ENCODE assay signal across 36 cellular contexts in genomic region chr2:6480514-6480913, GRCh38.
DNase-seq lines count a peak whose midpoint lies in the region; ATAC-seq, FAIRE-seq and TF ChIP-seq lines count a peak whose summit lies in the region.
"Had no signal": no experiment of that assay in that cellular context is flagged by ENCODE, and none has a peak within 500 bp of the region (broad histone marks: within the 10 kb centered on the region; RNA-seq: fewer than 3 reads in every experiment).

No MANE protein-coding gene starts in this region.

- TF ChIP-seq POLR2A in H1 (IDR thresholded peaks at IDR 0.05; ENCODE audit: control extremely low read depth in 1 of 2, low read depth in 2 of 2, low read length in 2 of 2) (no peak), gastroesophageal sphincter (IDR thresholded peaks at IDR 0.05) (no peak)

- H2BK12ac ChIP-seq in H1 (ENCODE audit: low read depth, low read length) (no peak overlapping the region), neuronal stem cell (ENCODE audit: low read length) (no peak overlapping the region)

- no peaks in the 10 kb centered on the region for H3K79me1 ChIP-seq in H1 (ENCODE audit: low read depth, low read length)
- H3K79me1 ChIP-seq in neuronal stem cell (ENCODE audit: low read depth, low read length), result peaks cover 2% of the 10 kb centered on the region

- H3K14ac ChIP-seq in H1 (ENCODE audit: insufficient read length), result no peak overlapping the region
- H3K14ac ChIP-seq in neuronal stem cell (ENCODE audit: low read length), result no peak overlapping the region

- H3K9me3 Mint-ChIP-seq in activated CD4-positive, alpha-beta T cell treated with anti-CD3 and anti-CD28 coated beads, Interleukin-2, amount 10 ng/mL, durations not matched to agents 24 days and 14 days, result no peaks in the 10 kb centered on the region
- no peaks in the 10 kb centered on the region for H3K9me3 Mint-ChIP-seq in activated CD4-positive, alpha-beta T cell treated with anti-CD3 and anti-CD28 coated beads for 36 hours (ENCODE audit: low read depth)
- H3K9me3 Mint-ChIP-seq in astrocyte (ENCODE audit: unreplicated experiment), result peaks cover 31% of the 10 kb centered on the region
- H3K9me3 Mint-ChIP-seq: CD4-positive, alpha-beta T cell had no signal

- H3K36me3 ChIP-seq in astrocyte (ENCODE audit: insufficient read depth, low read length), result no peaks in the 10 kb centered on the region
- no peaks in the 10 kb centered on the region for H3K36me3 ChIP-seq in H1 (ENCODE audit: control insufficient read depth in 2 of 4, insufficient read depth in 4 of 4, low read length in 3 of 4)
- H3K36me3 ChIP-seq in neuronal stem cell (replicated peaks in 1 of 2; ENCODE audit: control insufficient read depth in 2 of 2, insufficient read depth in 2 of 2, low read length in 2 of 2), result no peaks in the 10 kb centered on the region
- no peaks in the 10 kb centered on the region for H3K36me3 ChIP-seq in gastroesophageal sphincter
- H3K36me3 ChIP-seq: BE2C; BLaER1; BLaER1 treated with 17β-estradiol and CSF1 and Interleukin-3, amounts not matched to agents 10 nM and 100 nM had no signal

- H3K4me3 ChIP-seq in astrocyte (ENCODE audit: insufficient read depth, low read depth, low read length), result no peak overlapping the region
- H3K4me3 ChIP-seq in H1 (ENCODE audit: extremely low read depth in 1 of 4, insufficient read depth in 2 of 4, low read depth in 3 of 4, low read length in 4 of 4), result no peak overlapping the region
- no peak overlapping the region for H3K4me3 ChIP-seq in neuronal stem cell (ENCODE audit: low read length in 2 of 2)
- no peak overlapping the region for H3K4me3 ChIP-seq in gastroesophageal sphincter
- H3K4me3 ChIP-seq: A549; BLaER1; BLaER1 treated with 17β-estradiol and CSF1 and Interleukin-3, amounts not matched to agents 10 nM and 100 nM had no signal

- TF ChIP-seq CTCF in astrocyte (IDR thresholded peaks at IDR 0.05; ENCODE audit: insufficient read depth, low read depth, low read length) (no peak), H1 (IDR thresholded peaks at IDR 0.05; ENCODE audit: control extremely low read depth in 1 of 3, insufficient read depth in 1 of 3, low read depth in 1 of 3, low read length in 3 of 3) (no peak), gastroesophageal sphincter (IDR thresholded peaks at IDR 0.05) (no peak)

- CTCF ChIA-PET in activated CD4-positive, alpha-beta T cell treated with anti-CD3 and anti-CD28 coated beads for 36 hours (lab: Charles Lee), result no interaction called here
- CTCF ChIA-PET in H1 (lab: Charles Lee; ENCODE audit: partially characterized antibody) (interaction anchor here (0.9 to 1.2 kb wide), 3 partner anchors 13 to 127 kb away, joined by 3 read pairs; no protein-coding TSS in a partner anchor), HEK293T (lab: Yijun Ruan, JAX) (no interaction called here)

- WGBS in H1 (ENCODE audit: extremely low coverage in 1 of 2, insufficient coverage in 1 of 2, insufficient read length in 1 of 2, insufficient replicate concordance in 2 of 2, low coverage in 1 of 2, low lambda C conversion rate in 2 of 2, missing lambda C conversion rate in 1 of 2), 2 experiments, result 88% methylated on average over 4 of the region's 4 CpGs; no CpG with 5 or more reads in 1 of the 2 experiments
- WGBS in neuronal stem cell (ENCODE audit: extremely low coverage in 2 of 2, insufficient read length in 2 of 2, insufficient replicate concordance in 1 of 2), 2 donors, result no CpG with 5 or more reads among the region's 4 CpGs
- WGBS in gastroesophageal sphincter (ENCODE audit: low coverage in 1 of 2), 2 donors, result 97 to 100% methylated on average over 3 to 4 of the region's 4 CpGs

- no peak overlapping the region for H4K5ac ChIP-seq in H1 (ENCODE audit: insufficient read length, low read depth, low read length)

- H2BK120ac ChIP-seq in H1 (replicated peaks; ENCODE audit: low read depth, low read length) (no peak overlapping the region), neuronal stem cell (ENCODE audit: low read depth, low read length) (no peak overlapping the region)

- DNase-seq in activated CD4-positive, alpha-beta T cell treated with anti-CD3 and anti-CD28 coated beads, Interleukin-2, amount 10 ng/mL, durations not matched to agents 24 days and 14 days, result peak; percentile 11
- DNase-seq in activated CD4-positive, alpha-beta T cell treated with anti-CD3 and anti-CD28 coated beads for 36 hours, result no peak
- DNase-seq in astrocyte (ENCODE audit: low read depth) (no peak), H1 (ENCODE audit: low read depth in 1 of 2, low spot score in 2 of 2) (no peak), neuronal stem cell (ENCODE audit: low spot score) (no peak), HEK293T (ENCODE audit: extremely low spot score) (no peak), AML-193 (lab: John Stamatoyannopoulos, UW) (no peak)
- DNase-seq: 8988T; ACHN; BE2C; C1 segment of cervical spinal cord; Caco-2; Calu3; CD4-positive, alpha-beta memory T cell; CD4-positive, alpha-beta T cell; CD4-positive, CD25-positive, alpha-beta regulatory T cell; CD8-positive, alpha-beta memory T cell; CD8-positive, alpha-beta T cell; COR-L47; DMS 273 treated with DMSO at 0.1 percent for 48 hours; DMS153; DMS53; DMS79; DMS79 treated with DMSO at 0.1 percent for 48 hours; DND-41; EL had no signal

- no peaks in the 10 kb centered on the region for H3K4me1 Mint-ChIP-seq in activated CD4-positive, alpha-beta T cell treated with anti-CD3 and anti-CD28 coated beads, Interleukin-2, amount 10 ng/mL, durations not matched to agents 24 days and 14 days
- no peaks in the 10 kb centered on the region for H3K4me1 Mint-ChIP-seq in activated CD4-positive, alpha-beta T cell treated with anti-CD3 and anti-CD28 coated beads for 36 hours
- H3K4me1 Mint-ChIP-seq in astrocyte (ENCODE audit: low read depth, unreplicated experiment), result peaks cover 5% of the 10 kb centered on the region
- H3K4me1 Mint-ChIP-seq: B cell; CD14-positive monocyte; CD4-positive, alpha-beta memory T cell; CD8-positive, alpha-beta memory T cell had no signal

- H3K4ac ChIP-seq in H1 (replicated peaks; ENCODE audit: insufficient read length, low read depth, low read length) (no peak overlapping the region), neuronal stem cell (ENCODE audit: low read length) (no peak overlapping the region)

- H3K23ac ChIP-seq in H1 (ENCODE audit: insufficient read length) (no peak overlapping the region), neuronal stem cell (ENCODE audit: low read depth, low read length, poor library complexity) (no peak overlapping the region)

- no peak overlapping the region for H2AFZ ChIP-seq in astrocyte (ENCODE audit: low read depth, low read length)
- no peak overlapping the region for H2AFZ ChIP-seq in H1 (ENCODE audit: low read length)
- H2AFZ ChIP-seq in neuronal stem cell (ENCODE audit: low read length), result no peak overlapping the region

- H4K20me1 ChIP-seq in astrocyte (ENCODE audit: insufficient read depth, low read length) (no peaks in the 10 kb centered on the region), H1 (replicated peaks in 1 of 2; ENCODE audit: control insufficient read depth in 1 of 2, insufficient read depth in 2 of 2, low read length in 2 of 2) (no peaks in the 10 kb centered on the region)
- H4K20me1 ChIP-seq: BLaER1; BLaER1 treated with 17β-estradiol and CSF1 and Interleukin-3, amounts not matched to agents 10 nM and 100 nM had no signal

- TF ChIP-seq EP300 in H1 (IDR thresholded peaks at IDR 0.05; ENCODE audit: borderline replicate concordance in 1 of 2, low read depth in 2 of 2, low read length in 2 of 2) (no peak), gastroesophageal sphincter (IDR thresholded peaks at IDR 0.05) (no peak)

- no peak for FAIRE-seq in astrocyte (lab: Jason Lieb, UNC)
- no peak for FAIRE-seq in H1 (lab: Jason Lieb, UNC)
- FAIRE-seq: A204.1, A549, D721Med had no signal

- H3K27ac Mint-ChIP-seq in activated CD4-positive, alpha-beta T cell treated with anti-CD3 and anti-CD28 coated beads, Interleukin-2, amount 10 ng/mL, durations not matched to agents 24 days and 14 days, result no peak overlapping the region
- H3K27ac Mint-ChIP-seq in activated CD4-positive, alpha-beta T cell treated with anti-CD3 and anti-CD28 coated beads for 36 hours, result no peak overlapping the region
- peak overlapping the region; percentile 41 for H3K27ac Mint-ChIP-seq in astrocyte (ENCODE audit: unreplicated experiment)
- H3K27ac Mint-ChIP-seq: B cell; CD14-positive monocyte; CD4-positive, alpha-beta memory T cell; CD4-positive, alpha-beta T cell; CD8-positive, alpha-beta memory T cell; CD8-positive, alpha-beta T cell had no signal

- H3K4me2 ChIP-seq in astrocyte (ENCODE audit: low read length) (no peak overlapping the region), H1 (ENCODE audit: insufficient read depth in 1 of 2, low read depth in 2 of 2, low read length in 2 of 2) (no peak overlapping the region), neuronal stem cell (ENCODE audit: insufficient read depth, low read length, poor library complexity, severe bottlenecking) (no peak overlapping the region)
- H3K4me2 ChIP-seq: A549; BLaER1; BLaER1 treated with 17β-estradiol and CSF1 and Interleukin-3, amounts not matched to agents 10 nM and 100 nM had no signal

- intact Hi-C loops in activated CD4-positive, alpha-beta T cell treated with anti-CD3 and anti-CD28 coated beads, Interleukin-2, amount 10 ng/mL, durations not matched to agents 24 days and 14 days (cut with micrococcal nuclease), result no loop called here
- intact Hi-C loops in activated CD4-positive, alpha-beta T cell treated with anti-CD3 and anti-CD28 coated beads for 36 hours (cut with DNase I, micrococcal nuclease), result no loop called here

- no peaks in the 10 kb centered on the region for H3K23me2 ChIP-seq in H1 (ENCODE audit: low read depth, low read length)

- TF ChIP-seq RAD21 in H1 (IDR thresholded peaks at IDR 0.05 in 1 of 2, conservative IDR thresholded peaks at IDR 0.05 in 1 of 2; ENCODE audit: low read depth in 2 of 2, low read length in 2 of 2), result no peak

- no peak overlapping the region for H3K56ac ChIP-seq in H1 (replicated peaks; ENCODE audit: insufficient read length, low read depth, low read length)

- H3K27me3 ChIP-seq in astrocyte (ENCODE audit: insufficient read depth, low read length) (no peaks in the 10 kb centered on the region), H1 (replicated peaks in 1 of 4; ENCODE audit: control insufficient read depth in 3 of 4, extremely low read depth in 1 of 4, insufficient read depth in 3 of 4, low read length in 3 of 4) (peaks cover 0 to 2% (median 0%) of the 10 kb centered on the region in 4 experiments; a peak in 1 of 7 replicates), neuronal stem cell (ENCODE audit: control insufficient read depth in 3 of 3, insufficient read depth in 3 of 3, low read depth in 1 of 3, low read length in 3 of 3) (no peaks in the 10 kb centered on the region), gastroesophageal sphincter (no peaks in the 10 kb centered on the region)
- H3K27me3 ChIP-seq: BE2C; BLaER1; BLaER1 treated with 17β-estradiol and CSF1 and Interleukin-3, amounts not matched to agents 10 nM and 100 nM had no signal

- H3K9me3 ChIP-seq in astrocyte (ENCODE audit: insufficient read depth, low read depth, low read length) (peaks cover 2% of the 10 kb centered on the region), H1 (ENCODE audit: insufficient read depth in 2 of 2, low read depth in 1 of 2, low read length in 1 of 2) (peaks cover 0 to 7% of the 10 kb centered on the region in 2 experiments; a peak in 1 of 4 replicates), neuronal stem cell (replicated peaks in 1 of 2; ENCODE audit: control insufficient read depth in 2 of 2, insufficient read depth in 1 of 2, low read depth in 1 of 2, low read length in 2 of 2) (peaks cover 5 to 30% of the 10 kb centered on the region in 2 donors), gastroesophageal sphincter (peaks cover 0 to 7% (median 0%) of the 10 kb centered on the region in 3 donors)
- H3K9me3 ChIP-seq: BE2C, Caco-2 had no signal

- ATAC-seq in activated CD4-positive, alpha-beta T cell treated with anti-CD3 and anti-CD28 coated beads for 36 hours, result no peak
- no peak for ATAC-seq in gastroesophageal sphincter
- ATAC-seq: A549; CD8-positive, alpha-beta T cell had no signal

- H4K91ac ChIP-seq in H1 (replicated peaks; ENCODE audit: insufficient read length, low read length) (no peak overlapping the region), neuronal stem cell (ENCODE audit: low read depth, low read length, poor library complexity) (no peak overlapping the region)

- H2BK5ac ChIP-seq in H1 (ENCODE audit: low read depth, low read length) (no peak overlapping the region), neuronal stem cell (ENCODE audit: low read length) (no peak overlapping the region)

- no peaks in the 10 kb centered on the region for H3K36me3 Mint-ChIP-seq in activated CD4-positive, alpha-beta T cell treated with anti-CD3 and anti-CD28 coated beads, Interleukin-2, amount 10 ng/mL, durations not matched to agents 24 days and 14 days (ENCODE audit: low read depth)
- no peaks in the 10 kb centered on the region for H3K36me3 Mint-ChIP-seq in activated CD4-positive, alpha-beta T cell treated with anti-CD3 and anti-CD28 coated beads for 36 hours (ENCODE audit: low read depth)
- H3K36me3 Mint-ChIP-seq in astrocyte (ENCODE audit: low read depth, unreplicated experiment), result no peaks in the 10 kb centered on the region
- H3K36me3 Mint-ChIP-seq: CD14-positive monocyte; CD4-positive, alpha-beta memory T cell; CD4-positive, CD25-positive, alpha-beta regulatory T cell; CD8-positive, alpha-beta memory T cell; CD8-positive, alpha-beta T cell had no signal

- H4K8ac ChIP-seq in H1 (ENCODE audit: extremely low read depth, insufficient read depth, low read length), result no peak overlapping the region
- no peak overlapping the region for H4K8ac ChIP-seq in neuronal stem cell (ENCODE audit: low read depth, low read length)

- no peaks in the 10 kb centered on the region for H3K27me3 Mint-ChIP-seq in activated CD4-positive, alpha-beta T cell treated with anti-CD3 and anti-CD28 coated beads, Interleukin-2, amount 10 ng/mL, durations not matched to agents 24 days and 14 days
- H3K27me3 Mint-ChIP-seq in activated CD4-positive, alpha-beta T cell treated with anti-CD3 and anti-CD28 coated beads for 36 hours, result peaks cover 5% of the 10 kb centered on the region
- H3K27me3 Mint-ChIP-seq in astrocyte (ENCODE audit: low read depth, unreplicated experiment), result no peaks in the 10 kb centered on the region
- H3K27me3 Mint-ChIP-seq: B cell; CD4-positive, alpha-beta memory T cell; CD4-positive, alpha-beta T cell; CD4-positive, CD25-positive, alpha-beta regulatory T cell had no signal

- H3K27ac ChIP-seq in astrocyte (ENCODE audit: low read depth, low read length) (no peak overlapping the region), H1 (ENCODE audit: low read depth, low read length) (no peak overlapping the region), neuronal stem cell (replicated peaks; ENCODE audit: low read length) (no peak overlapping the region), gastroesophageal sphincter (no peak overlapping the region)
- H3K27ac ChIP-seq: 22Rv1; A549; BLaER1; BLaER1 treated with 17β-estradiol and CSF1 and Interleukin-3, amounts not matched to agents 10 nM and 100 nM; C4-2B had no signal

- H3K18ac ChIP-seq in H1 (ENCODE audit: extremely low read depth, low read length) (no peak overlapping the region), neuronal stem cell (ENCODE audit: low read length) (no peak overlapping the region)

- H3K9ac ChIP-seq in astrocyte (ENCODE audit: low read length) (no peak overlapping the region), H1 (replicated peaks in 1 of 4; ENCODE audit: extremely low read depth in 1 of 4, low read depth in 3 of 4, low read length in 3 of 4) (no peak overlapping the region), neuronal stem cell (ENCODE audit: low read depth, low read length, poor library complexity) (no peak overlapping the region)
- H3K9ac ChIP-seq: BLaER1; BLaER1 treated with 17β-estradiol and CSF1 and Interleukin-3, amounts not matched to agents 10 nM and 100 nM had no signal

- no peak overlapping the region for H2BK20ac ChIP-seq in H1 (ENCODE audit: low read length)

- H3K79me2 ChIP-seq in astrocyte (ENCODE audit: insufficient read depth, low read length) (no peaks in the 10 kb centered on the region), H1 (ENCODE audit: control insufficient read depth in 1 of 2, insufficient read depth in 2 of 2, low read length in 2 of 2) (no peaks in the 10 kb centered on the region)

- POLR2A ChIA-PET in activated CD4-positive, alpha-beta T cell treated with anti-CD3 and anti-CD28 coated beads for 36 hours (lab: Charles Lee), result no interaction called here
- POLR2A ChIA-PET in H1 (lab: Charles Lee; ENCODE audit: partially characterized antibody), result no interaction called here
- POLR2A ChIA-PET in HEK293T (lab: Yijun Ruan, JAX), result no interaction called here

- no peaks in the 10 kb centered on the region for H3K4me1 ChIP-seq in astrocyte (ENCODE audit: insufficient read depth, low read length)
- 0 out of 7 replicates have a peak, but pooled peaks cover 0 to 2% (median 0%) of the 10 kb centered on the region in 4 experiments for H3K4me1 ChIP-seq in H1 (replicated peaks in 1 of 4; ENCODE audit: control insufficient read depth in 3 of 4, insufficient read depth in 4 of 4, low read length in 3 of 4)
- H3K4me1 ChIP-seq in neuronal stem cell (ENCODE audit: control insufficient read depth in 2 of 2, insufficient read depth in 1 of 2, low read depth in 1 of 2, low read length in 2 of 2), result peaks cover 0 to 1% of the 10 kb centered on the region in 2 donors
- no peaks in the 10 kb centered on the region for H3K4me1 ChIP-seq in gastroesophageal sphincter
- H3K4me1 ChIP-seq: A549; BE2C; BLaER1; BLaER1 treated with 17β-estradiol and CSF1 and Interleukin-3, amounts not matched to agents 10 nM and 100 nM; Caco-2 had no signal

- no peak overlapping the region for H3K4me3 Mint-ChIP-seq in activated CD4-positive, alpha-beta T cell treated with anti-CD3 and anti-CD28 coated beads, Interleukin-2, amount 10 ng/mL, durations not matched to agents 24 days and 14 days
- no peak overlapping the region for H3K4me3 Mint-ChIP-seq in activated CD4-positive, alpha-beta T cell treated with anti-CD3 and anti-CD28 coated beads for 36 hours
- no peak overlapping the region for H3K4me3 Mint-ChIP-seq in astrocyte (ENCODE audit: unreplicated experiment)
- H3K4me3 Mint-ChIP-seq: B cell; CD14-positive monocyte; CD4-positive, alpha-beta memory T cell; CD4-positive, alpha-beta T cell; CD4-positive, CD25-positive, alpha-beta regulatory T cell; CD8-positive, alpha-beta memory T cell; CD8-positive, alpha-beta T cell had no signal

- H2BK15ac ChIP-seq in H1 (ENCODE audit: low read length) (no peak overlapping the region), neuronal stem cell (ENCODE audit: low read length) (peak overlapping the region; percentile 18)

- no peak overlapping the region for H2AK5ac ChIP-seq in H1 (ENCODE audit: low read depth, low read length)
- no peak overlapping the region for H2AK5ac ChIP-seq in neuronal stem cell (ENCODE audit: low read depth, low read length)
